ENCODE assay signal across 2 cellular contexts in genomic region chr7:141038100-141038499, GRCh38. TPM values are rescaled to one million over a fixed set of nuclear protein-coding genes. Genes with fewer than 3 reads are reported as not detected.
"Had no signal": no experiment of that assay in that cellular context is flagged by ENCODE, and none has a peak within 500 bp of the region (broad histone marks: within the 10 kb centered on the region; RNA-seq: fewer than 3 reads in every experiment).

No MANE protein-coding gene starts in this region.

RNA-seq across cellular contexts. Expression of gene TMEM178B, which starts 35.8 kb away (rescaled TPM):
- total RNA-seq: OCI-LY7, PC-9 had no signal
